25 cellular contexts compared by ENCODE assay signal in genomic region chr9:122331523-122331927, GRCh38. TPM values are rescaled to one million over a fixed set of nuclear protein-coding genes. Genes with fewer than 3 reads are reported as not detected.
DNase-seq lines count a peak whose midpoint lies in the region; ATAC-seq and TF ChIP-seq lines count a peak whose summit lies in the region.
"Had no signal": no experiment of that assay in that cellular context is flagged by ENCODE, and none has a peak within 500 bp of the region (broad histone marks: within the 10 kb centered on the region; RNA-seq: fewer than 3 reads in every experiment).

No MANE protein-coding gene starts in this region.

- H3K4me1 ChIP-seq in Loucy (ENCODE audit: insufficient read depth, low read length, poor library complexity, severe bottlenecking) = peaks cover 22% of the 10 kb centered on the region
- H3K4me1 ChIP-seq: foreskin keratinocyte, suprapubic skin had no signal

- DNase-seq in activated CD8-positive, alpha-beta T cell treated with anti-CD3 and anti-CD28 coated beads, Interleukin-2, amount 10 ng/mL, durations not matched to agents 7 days and 5 days = no peak
- DNase-seq in activated CD8-positive, alpha-beta T cell treated with anti-CD3 and anti-CD28 coated beads for 36 hours = no peak
- DNase-seq in endothelial cell (ENCODE audit: low spot score) = no peak
- DNase-seq in stimulated activated effector memory CD8-positive, alpha-beta T cell treated with anti-CD3 and anti-CD28 coated beads, Interleukin-12 subunit alpha, Interleukin-12 subunit beta, amount 100 ng/mL, for 72 hours (ENCODE audit: low spot score in 2 of 2) = no peak
- DNase-seq in NCI-H510A (lab: John Stamatoyannopoulos, UW) = no peak
- DNase-seq in stimulated activated CD4-positive, alpha-beta T cell treated with anti-CD3 and anti-CD28 coated beads, Interleukin-2, amount 100 ng/mL, for 24 hours = no peak
- DNase-seq: activated CD4-positive, alpha-beta T cell treated with anti-CD3 and anti-CD28 coated beads for 1 hour; activated naive CD8-positive, alpha-beta T cell treated with anti-CD3 and anti-CD28 coated beads for 36 hours; AML-193; CD4-positive, alpha-beta memory T cell; esophagus squamous epithelium; foreskin keratinocyte; heart left ventricle; Karpas-422; NCI-H2029; occipital lobe; PC-3; stimulated activated CD4-positive, alpha-beta T cell treated with anti-CD3 and anti-CD28 coated beads, Interleukin-4, amount 100 ng/mL, for 24 hours; upper lobe of right lung had no signal

- no peak overlapping the region for H3K4me3 ChIP-seq in Loucy (ENCODE audit: low read length, poor library complexity, severe bottlenecking)
- H3K4me3 ChIP-seq: coronary artery, esophagus squamous epithelium, heart left ventricle, SK-N-MC, suprapubic skin, upper lobe of right lung had no signal

- intact Hi-C loops in activated CD8-positive, alpha-beta T cell treated with anti-CD3 and anti-CD28 coated beads for 36 hours (cut with micrococcal nuclease) = no loop called here

- peak overlapping the region; percentile 54 for H3K9ac ChIP-seq in Loucy (ENCODE audit: low read depth, low read length, poor library complexity, severe bottlenecking)

- no peaks in the 10 kb centered on the region for H4K20me1 ChIP-seq in Loucy (ENCODE audit: insufficient read depth, low read length, poor library complexity, severe bottlenecking)

- H2AFZ ChIP-seq in Loucy (ENCODE audit: low read length) = no peak overlapping the region

- no peaks in the 10 kb centered on the region for H3K9me3 Mint-ChIP-seq in activated CD8-positive, alpha-beta T cell treated with anti-CD3 and anti-CD28 coated beads, Interleukin-2, amount 10 ng/mL, durations not matched to agents 7 days and 5 days (ENCODE audit: insufficient read depth)
- H3K9me3 Mint-ChIP-seq in activated CD8-positive, alpha-beta T cell treated with anti-CD3 and anti-CD28 coated beads for 36 hours = no peaks in the 10 kb centered on the region
- no peaks in the 10 kb centered on the region for H3K9me3 Mint-ChIP-seq in endothelial cell (ENCODE audit: unreplicated experiment)
- no peaks in the 10 kb centered on the region for H3K9me3 Mint-ChIP-seq in stimulated activated effector memory CD8-positive, alpha-beta T cell treated with anti-CD3 and anti-CD28 coated beads, Interleukin-12 subunit alpha, Interleukin-12 subunit beta, amount 100 ng/mL, for 72 hours
- H3K9me3 Mint-ChIP-seq: activated naive CD8-positive, alpha-beta T cell treated with anti-CD3 and anti-CD28 coated beads for 36 hours; activated T-helper 17 cell treated with anti-CD3 and anti-CD28 coated beads, Interleukin-2, amount 50 U/mL, for 72 hours; CD4-positive, alpha-beta memory T cell had no signal

- H3K4me1 Mint-ChIP-seq in activated CD8-positive, alpha-beta T cell treated with anti-CD3 and anti-CD28 coated beads, Interleukin-2, amount 10 ng/mL, durations not matched to agents 7 days and 5 days (ENCODE audit: low read depth) = no peaks in the 10 kb centered on the region
- H3K4me1 Mint-ChIP-seq in activated CD8-positive, alpha-beta T cell treated with anti-CD3 and anti-CD28 coated beads for 36 hours (ENCODE audit: low read depth) = peaks cover 3% of the 10 kb centered on the region
- peaks cover 53% of the 10 kb centered on the region for H3K4me1 Mint-ChIP-seq in endothelial cell (ENCODE audit: unreplicated experiment)
- H3K4me1 Mint-ChIP-seq in stimulated activated effector memory CD8-positive, alpha-beta T cell treated with anti-CD3 and anti-CD28 coated beads, Interleukin-12 subunit alpha, Interleukin-12 subunit beta, amount 100 ng/mL, for 72 hours = no peaks in the 10 kb centered on the region
- H3K4me1 Mint-ChIP-seq: activated naive CD8-positive, alpha-beta T cell treated with anti-CD3 and anti-CD28 coated beads for 36 hours; activated T-helper 17 cell treated with anti-CD3 and anti-CD28 coated beads, Interleukin-2, amount 50 U/mL, for 72 hours; CD4-positive, alpha-beta memory T cell had no signal

- H3K4me3 Mint-ChIP-seq in activated CD8-positive, alpha-beta T cell treated with anti-CD3 and anti-CD28 coated beads, Interleukin-2, amount 10 ng/mL, durations not matched to agents 7 days and 5 days = no peak overlapping the region
- no peak overlapping the region for H3K4me3 Mint-ChIP-seq in activated CD8-positive, alpha-beta T cell treated with anti-CD3 and anti-CD28 coated beads for 36 hours
- H3K4me3 Mint-ChIP-seq in endothelial cell (ENCODE audit: unreplicated experiment) = peak overlapping the region; percentile 74
- H3K4me3 Mint-ChIP-seq in stimulated activated effector memory CD8-positive, alpha-beta T cell treated with anti-CD3 and anti-CD28 coated beads, Interleukin-12 subunit alpha, Interleukin-12 subunit beta, amount 100 ng/mL, for 72 hours = no peak overlapping the region
- H3K4me3 Mint-ChIP-seq: activated naive CD8-positive, alpha-beta T cell treated with anti-CD3 and anti-CD28 coated beads for 36 hours; activated T-helper 17 cell treated with anti-CD3 and anti-CD28 coated beads, Interleukin-2, amount 50 U/mL, for 72 hours; CD4-positive, alpha-beta memory T cell had no signal

- no peaks in the 10 kb centered on the region for H3K79me2 ChIP-seq in Loucy (ENCODE audit: insufficient read depth, low read length)

- no peaks in the 10 kb centered on the region for H3F3A ChIP-seq in Loucy (ENCODE audit: low read depth)

- no peaks in the 10 kb centered on the region for H3K9me2 ChIP-seq in Loucy (replicated peaks; ENCODE audit: low read depth, low read length)

- H3K9me3 ChIP-seq in Loucy (ENCODE audit: insufficient read depth, low read depth, low read length) = no peaks in the 10 kb centered on the region
- H3K9me3 ChIP-seq: esophagus squamous epithelium, heart left ventricle, suprapubic skin, upper lobe of right lung had no signal

- POLR2A ChIA-PET in activated CD8-positive, alpha-beta T cell treated with anti-CD3 and anti-CD28 coated beads, Interleukin-2, amount 10 ng/mL, durations not matched to agents 7 days and 5 days (lab: Charles Lee) = no interaction called here
- POLR2A ChIA-PET in activated CD8-positive, alpha-beta T cell treated with anti-CD3 and anti-CD28 coated beads for 36 hours (lab: Charles Lee) = no interaction called here

- H3K27ac Mint-ChIP-seq in activated CD8-positive, alpha-beta T cell treated with anti-CD3 and anti-CD28 coated beads, Interleukin-2, amount 10 ng/mL, durations not matched to agents 7 days and 5 days = peak overlapping the region; percentile 3
- no peak overlapping the region for H3K27ac Mint-ChIP-seq in activated CD8-positive, alpha-beta T cell treated with anti-CD3 and anti-CD28 coated beads for 36 hours
- H3K27ac Mint-ChIP-seq in endothelial cell (ENCODE audit: unreplicated experiment) = peak overlapping the region; percentile 98
- H3K27ac Mint-ChIP-seq in stimulated activated effector memory CD8-positive, alpha-beta T cell treated with anti-CD3 and anti-CD28 coated beads, Interleukin-12 subunit alpha, Interleukin-12 subunit beta, amount 100 ng/mL, for 72 hours = peak overlapping the region; percentile 0
- H3K27ac Mint-ChIP-seq: activated naive CD8-positive, alpha-beta T cell treated with anti-CD3 and anti-CD28 coated beads for 36 hours; activated T-helper 17 cell treated with anti-CD3 and anti-CD28 coated beads, Interleukin-2, amount 50 U/mL, for 72 hours had no signal

- H3K27me3 Mint-ChIP-seq in activated CD8-positive, alpha-beta T cell treated with anti-CD3 and anti-CD28 coated beads, Interleukin-2, amount 10 ng/mL, durations not matched to agents 7 days and 5 days (ENCODE audit: low read depth) = no peaks in the 10 kb centered on the region
- no peaks in the 10 kb centered on the region for H3K27me3 Mint-ChIP-seq in activated CD8-positive, alpha-beta T cell treated with anti-CD3 and anti-CD28 coated beads for 36 hours
- H3K27me3 Mint-ChIP-seq in endothelial cell (ENCODE audit: unreplicated experiment) = peaks cover 1% of the 10 kb centered on the region
- H3K27me3 Mint-ChIP-seq: activated naive CD8-positive, alpha-beta T cell treated with anti-CD3 and anti-CD28 coated beads for 36 hours; activated T-helper 17 cell treated with anti-CD3 and anti-CD28 coated beads, Interleukin-2, amount 50 U/mL, for 72 hours; CD4-positive, alpha-beta memory T cell had no signal

- CTCF ChIA-PET in activated CD8-positive, alpha-beta T cell treated with anti-CD3 and anti-CD28 coated beads, Interleukin-2, amount 10 ng/mL, durations not matched to agents 7 days and 5 days (lab: Charles Lee) = interaction anchor here (1.1 kb wide), 1 partner anchor 14 kb away, joined by 3 read pairs; no protein-coding TSS in a partner anchor
- CTCF ChIA-PET in activated CD8-positive, alpha-beta T cell treated with anti-CD3 and anti-CD28 coated beads for 36 hours (lab: Charles Lee) = no interaction called here

- no peak for TF ChIP-seq CTCF in activated CD8-positive, alpha-beta T cell treated with anti-CD3 and anti-CD28 coated beads for 36 hours (IDR thresholded peaks at IDR 0.05)
- TF ChIP-seq CTCF in Loucy (conservative IDR thresholded peaks at IDR 0.05; ENCODE audit: low read length) (no peak), endothelial cell (IDR thresholded peaks at IDR 0.05; ENCODE audit: unreplicated experiment) (no peak)

- ATAC-seq in activated CD8-positive, alpha-beta T cell treated with anti-CD3 and anti-CD28 coated beads, Interleukin-2, amount 10 ng/mL, durations not matched to agents 7 days and 5 days = no peak
- ATAC-seq in activated CD8-positive, alpha-beta T cell treated with anti-CD3 and anti-CD28 coated beads for 36 hours = no peak
- no peak for ATAC-seq in stimulated activated effector memory CD8-positive, alpha-beta T cell treated with anti-CD3 and anti-CD28 coated beads, Interleukin-12 subunit alpha, Interleukin-12 subunit beta, amount 100 ng/mL, for 72 hours
- no peak for ATAC-seq in GM21367 (IDR thresholded peaks at IDR 0.05; ENCODE audit: unreplicated experiment)
- ATAC-seq: activated T-helper 17 cell treated with anti-CD3 and anti-CD28 coated beads, Interleukin-2, amount 50 U/mL, for 72 hours; foreskin keratinocyte; PC-3 had no signal

- no peaks in the 10 kb centered on the region for H3K27me3 ChIP-seq in Loucy (ENCODE audit: insufficient read depth, low read length, poor library complexity, severe bottlenecking)
- H3K27me3 ChIP-seq: esophagus squamous epithelium, foreskin keratinocyte, heart left ventricle, suprapubic skin, upper lobe of right lung had no signal

- H3K36me3 ChIP-seq in Loucy (ENCODE audit: insufficient read depth, low read length) = no peaks in the 10 kb centered on the region
- H3K36me3 ChIP-seq: upper lobe of right lung had no signal

- peak overlapping the region; percentile 40 for H3K4me2 ChIP-seq in Loucy (ENCODE audit: low read depth, low read length, poor library complexity, severe bottlenecking)

- H3K36me3 Mint-ChIP-seq in activated CD8-positive, alpha-beta T cell treated with anti-CD3 and anti-CD28 coated beads, Interleukin-2, amount 10 ng/mL, durations not matched to agents 7 days and 5 days (ENCODE audit: low read depth) = no peaks in the 10 kb centered on the region
- H3K36me3 Mint-ChIP-seq in activated CD8-positive, alpha-beta T cell treated with anti-CD3 and anti-CD28 coated beads for 36 hours (ENCODE audit: low read depth) = peaks cover 23% of the 10 kb centered on the region
- peaks cover 3% of the 10 kb centered on the region for H3K36me3 Mint-ChIP-seq in endothelial cell (ENCODE audit: low read depth, unreplicated experiment)
- peaks cover 12% of the 10 kb centered on the region for H3K36me3 Mint-ChIP-seq in stimulated activated effector memory CD8-positive, alpha-beta T cell treated with anti-CD3 and anti-CD28 coated beads, Interleukin-12 subunit alpha, Interleukin-12 subunit beta, amount 100 ng/mL, for 72 hours

RNA-seq across cellular contexts. Expression of gene PTGS1, which starts 39.3 kb away (rescaled TPM):
- total RNA-seq in activated CD8-positive, alpha-beta T cell treated with anti-CD3 and anti-CD28 coated beads, Interleukin-2, amount 10 ng/mL, durations not matched to agents 7 days and 5 days = under 1 TPM; 0.26 to 0.37 TPM
- under 1 TPM in 1 of 2 experiments, not detected in 1; 0.23 TPM for total RNA-seq in activated CD8-positive, alpha-beta T cell treated with anti-CD3 and anti-CD28 coated beads for 36 hours
- 33.4 TPM for total RNA-seq in endothelial cell (ENCODE audit: unreplicated experiment)

Comparison
In these comparisons a context has a peak if more than half of its experiments do, and no peak if none do; other contexts are left out.
1. RNA of gene PTGS1, which starts 39.3 kb away (total RNA-seq): 33.4 TPM in endothelial cell (single experiment); 0.26 to 0.37 TPM in activated CD8-positive, alpha-beta T cell treated with anti-CD3 and anti-CD28 coated beads, Interleukin-2, amount 10 ng/mL, durations not matched to agents 7 days and 5 days and 0.23 TPM in activated CD8-positive, alpha-beta T cell treated with anti-CD3 and anti-CD28 coated beads for 36 hours; every median in the first group is over 10 times any median in the second.